In the genomic region with DNA sequence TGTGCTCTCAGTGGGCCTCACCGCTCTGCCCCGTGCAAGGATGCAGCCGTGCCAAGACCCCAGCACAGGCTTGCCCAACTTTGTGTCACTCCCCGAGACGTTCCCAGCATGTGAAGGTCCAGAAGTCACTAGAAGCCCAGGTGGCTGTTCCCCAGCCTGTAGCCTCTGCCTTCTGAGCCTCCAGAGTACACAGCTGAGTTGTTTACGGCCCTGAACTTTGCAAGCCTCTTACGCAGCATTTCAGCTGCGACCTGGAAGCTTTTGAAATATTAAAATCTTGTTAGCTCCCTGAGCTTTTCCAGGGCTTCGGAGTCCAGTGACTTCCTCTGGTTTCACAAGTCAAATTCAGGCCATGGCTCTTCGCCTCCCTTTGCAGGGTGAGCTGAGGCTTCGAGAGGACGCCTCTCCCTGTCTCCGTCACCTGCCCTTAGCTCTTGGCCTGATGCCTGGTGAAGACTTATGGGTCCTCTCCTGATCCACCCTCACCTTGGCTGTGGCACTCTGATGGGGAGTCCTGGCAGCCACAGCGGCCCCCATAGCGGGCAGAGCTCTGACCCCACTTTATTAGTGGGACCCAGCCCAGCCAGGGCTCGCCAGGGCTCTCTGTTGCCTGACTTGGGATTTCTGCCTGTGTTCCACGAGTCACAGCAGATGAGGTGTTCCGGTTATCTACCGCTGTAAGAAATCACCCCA, we compare ENCODE assay signal across 18 cellular contexts.
A peak's percentile ranks its signal among the peaks of the same experiment; 100 is the strongest.
DNase-seq lines count a peak whose midpoint lies in the region; ATAC-seq and TF ChIP-seq lines count a peak whose summit lies in the region.
"Had no signal": no experiment of that assay in that cellular context is flagged by ENCODE, and none has a peak within 500 bp of the region (broad histone marks: within the 10 kb centered on the region; RNA-seq: fewer than 3 reads in every experiment).

No MANE protein-coding gene starts in this region.

- H3K36me3 ChIP-seq in H7 (replicated peaks; ENCODE audit: control insufficient read depth, insufficient read depth, low read length) = no peaks in the 10 kb centered on the region
- H3K36me3 ChIP-seq: BE2C, HAP-1, right atrium auricular region had no signal

- H3K4me3 ChIP-seq in H7 (ENCODE audit: insufficient read depth, low read depth, low read length) = no peak overlapping the region
- H3K4me3 ChIP-seq: HAP-1, hepatocyte, right atrium auricular region had no signal

- no peaks in the 10 kb centered on the region for H3K27me3 Mint-ChIP-seq in activated T-cell treated with anti-CD3 and anti-CD28 coated beads, Interleukin-2, amount 50 U/mL, for 24 hours

- no peak overlapping the region for H3K27ac Mint-ChIP-seq in activated T-cell treated with anti-CD3 and anti-CD28 coated beads, Interleukin-2, amount 50 U/mL, for 24 hours

- peaks cover 2% of the 10 kb centered on the region for H3K4me1 Mint-ChIP-seq in activated T-cell treated with anti-CD3 and anti-CD28 coated beads, Interleukin-2, amount 50 U/mL, for 24 hours (ENCODE audit: low read depth)

- H3K4me3 Mint-ChIP-seq in activated T-cell treated with anti-CD3 and anti-CD28 coated beads, Interleukin-2, amount 50 U/mL, for 24 hours = no peak overlapping the region

- TF ChIP-seq CTCF in GM13977 (IDR thresholded peaks at IDR 0.05; ENCODE audit: extremely low read depth, insufficient read depth, missing control alignments) = no peak

- ATAC-seq in left lobe of liver (no peak), sciatic nerve (peak; percentile 85), GM19035 (IDR thresholded peaks at IDR 0.05; ENCODE audit: unreplicated experiment) (no peak)

- peak; percentile 10 for DNase-seq in activated T-cell treated with anti-CD3 and anti-CD28 coated beads, Interleukin-2, amount 50 U/mL, for 1 hour
- DNase-seq in activated T-cell treated with anti-CD3 and anti-CD28 coated beads, Interleukin-2, amount 50 U/mL, for 24 hours = no peak
- peak; percentile 15 for DNase-seq in H7
- DNase-seq in left lobe of liver (ENCODE audit: low spot score) = peak; percentile 38
- peak; percentile 55 for DNase-seq in sciatic nerve (ENCODE audit: low spot score)
- no peak for DNase-seq in CD1c-positive myeloid dendritic cell (ENCODE audit: extremely low spot score)
- DNase-seq in GM13977 (ENCODE audit: low spot score) = no peak
- DNase-seq: BE2C; caudate nucleus; effector CD4-positive, alpha-beta T cell; foreskin melanocyte; NCI-H2081 treated with DMSO at 0.1 percent for 48 hours; NCI-H510A; stimulated activated CD4-positive, alpha-beta T cell treated with anti-CD3 and anti-CD28 coated beads, Interleukin-15, amount 100 ng/mL, for 24 hours had no signal

- intact Hi-C loops in sciatic nerve (cut with DNase I) = no loop called here

- no peaks in the 10 kb centered on the region for H3K27me3 ChIP-seq in H7 (ENCODE audit: control insufficient read depth, insufficient read depth, low read length)
- H3K27me3 ChIP-seq: BE2C, hepatocyte, right atrium auricular region had no signal

- no peaks in the 10 kb centered on the region for H3K36me3 Mint-ChIP-seq in activated T-cell treated with anti-CD3 and anti-CD28 coated beads, Interleukin-2, amount 50 U/mL, for 24 hours (ENCODE audit: low read depth)

- no peaks in the 10 kb centered on the region for H3K9me3 Mint-ChIP-seq in activated T-cell treated with anti-CD3 and anti-CD28 coated beads, Interleukin-2, amount 50 U/mL, for 24 hours

- in situ Hi-C loops in GM13977 (cut with MboI; ENCODE audit: low pct_unique_long_range_greater_than_20kb, low sequenced_read_pairs, unreplicated experiment) = no loop called here

Comparison
In these comparisons a context has a peak if more than half of its experiments do, and no peak if none do; other contexts are left out.
1. DNase-seq: peak in activated T-cell treated with anti-CD3 and anti-CD28 coated beads, Interleukin-2, amount 50 U/mL, for 1 hour (single experiment), H7 (single experiment), left lobe of liver (single experiment) and sciatic nerve (single experiment); none in activated T-cell treated with anti-CD3 and anti-CD28 coated beads, Interleukin-2, amount 50 U/mL, for 24 hours (single experiment), CD1c-positive myeloid dendritic cell (single experiment) and GM13977 (single experiment).